1 cellular context compared by ENCODE assay signal in genomic region chr17:76560877-76561221, GRCh38.
TF ChIP-seq lines count a peak whose summit lies in the region.

No MANE protein-coding gene starts in this region.

TF ChIP-seq in endothelial cell of umbilical vein, 7 proteins besides CTCF, POLR2A, EP300 and RAD21:
- TF ChIP-seq, protein P1, sequence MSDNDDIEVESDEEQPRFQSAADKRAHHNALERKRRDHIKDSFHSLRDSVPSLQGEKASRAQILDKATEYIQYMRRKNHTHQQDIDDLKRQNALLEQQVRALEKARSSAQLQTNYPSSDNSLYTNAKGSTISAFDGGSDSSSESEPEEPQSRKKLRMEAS (IDR thresholded peaks at IDR 0.05; ENCODE audit: insufficient read depth, insufficient read length), result no peak
- TF ChIP-seq EZH2 (IDR thresholded peaks at IDR 0.05; ENCODE audit: borderline replicate concordance, low read depth, low read length, severe bottlenecking) (no peak), FOS (IDR thresholded peaks at IDR 0.05; ENCODE audit: borderline replicate concordance, insufficient read depth, low read length) (no peak), POLR2AphosphoS5 (IDR thresholded peaks at IDR 0.05; ENCODE audit: insufficient read depth, low read depth, low read length) (no peak), MYC (IDR thresholded peaks at IDR 0.05; ENCODE audit: low read depth, low read length) (no peak), GATA2 (IDR thresholded peaks at IDR 0.05; ENCODE audit: insufficient read depth, insufficient read length, low read depth, low read length) (no peak), JUN (IDR thresholded peaks at IDR 0.05; ENCODE audit: borderline replicate concordance, insufficient read depth, insufficient read length, low read depth) (no peak)
